In the genomic region with DNA sequence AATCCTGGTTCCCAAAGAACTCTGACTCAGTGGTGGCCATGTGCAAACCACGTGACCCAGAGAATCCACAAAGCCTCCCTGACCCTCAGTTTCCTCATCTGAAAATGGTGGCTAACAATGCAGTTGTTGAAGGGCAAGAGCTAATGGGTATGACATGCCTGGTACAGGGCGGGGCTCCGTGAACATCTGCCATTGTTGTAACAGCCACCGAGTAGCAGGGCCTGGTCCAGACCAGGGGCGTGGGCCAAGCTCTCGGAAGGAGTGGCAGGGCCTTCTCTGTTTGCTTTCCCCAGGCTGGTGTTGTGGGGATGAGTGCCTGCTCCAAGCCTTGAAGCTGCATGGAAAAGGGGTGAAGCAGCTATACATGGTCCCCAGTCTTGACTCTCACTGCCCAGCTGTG, we compare ENCODE assay signal across 15 cellular contexts. TPM values are rescaled to one million over a fixed set of nuclear protein-coding genes. Genes with fewer than 3 reads are reported as not detected.
DNase-seq lines count a peak whose midpoint lies in the region; ATAC-seq, FAIRE-seq and TF ChIP-seq lines count a peak whose summit lies in the region.
"Had no signal": no experiment of that assay in that cellular context is flagged by ENCODE, and none has a peak within 500 bp of the region (broad histone marks: within the 10 kb centered on the region; RNA-seq: fewer than 3 reads in every experiment).

No MANE protein-coding gene starts in this region.

- peaks cover 11% of the 10 kb centered on the region; the same call in 1 of the 2 replicates for H3K79me1 ChIP-seq in H1 (ENCODE audit: low read depth, low read length)

- no peak for TF ChIP-seq CTCF in H1 (IDR thresholded peaks at IDR 0.05; ENCODE audit: control extremely low read depth in 1 of 3, insufficient read depth in 1 of 3, low read depth in 1 of 3, low read length in 3 of 3)

- no peak overlapping the region for H3K4ac ChIP-seq in H1 (replicated peaks; ENCODE audit: insufficient read length, low read depth, low read length)

- no peaks in the 10 kb centered on the region for H3K9me3 ChIP-seq in H1 (ENCODE audit: insufficient read depth in 2 of 2, low read depth in 1 of 2, low read length in 1 of 2)
- no peaks in the 10 kb centered on the region for H3K9me3 ChIP-seq in skeletal muscle tissue (ENCODE audit: control insufficient read depth in 3 of 3, low read length in 3 of 3)
- H3K9me3 ChIP-seq: lower lobe of right lung, vagina had no signal

- no peak for TF ChIP-seq EP300 in H1 (IDR thresholded peaks at IDR 0.05; ENCODE audit: borderline replicate concordance in 1 of 2, low read depth in 2 of 2, low read length in 2 of 2)

- no peaks in the 10 kb centered on the region for H3K27me3 Mint-ChIP-seq in activated naive CD8-positive, alpha-beta T cell
- H3K27me3 Mint-ChIP-seq in activated naive CD8-positive, alpha-beta T cell treated with anti-CD3 and anti-CD28 coated beads, Interleukin-2, amount 50 U/mL, for 24 hours = no peaks in the 10 kb centered on the region

- no peaks in the 10 kb centered on the region for H3K9me3 Mint-ChIP-seq in activated naive CD8-positive, alpha-beta T cell (ENCODE audit: low read depth)
- H3K9me3 Mint-ChIP-seq in activated naive CD8-positive, alpha-beta T cell treated with anti-CD3 and anti-CD28 coated beads, Interleukin-2, amount 50 U/mL, for 24 hours = no peaks in the 10 kb centered on the region
- H3K9me3 Mint-ChIP-seq: neural crest cell had no signal

- H4K20me1 ChIP-seq in H1 (replicated peaks in 1 of 2; ENCODE audit: control insufficient read depth in 1 of 2, insufficient read depth in 2 of 2, low read length in 2 of 2) = peaks cover 0 to 14% of the 10 kb centered on the region in 2 experiments

- H2BK20ac ChIP-seq in H1 (ENCODE audit: low read length) = 0 out of 2 replicates have a peak overlapping the region, but pooled peaks have one; percentile 48

- WGBS in H1 (ENCODE audit: extremely low coverage in 1 of 2, insufficient coverage in 1 of 2, insufficient read length in 1 of 2, insufficient replicate concordance in 2 of 2, low coverage in 1 of 2, low lambda C conversion rate in 2 of 2, missing lambda C conversion rate in 1 of 2), 2 experiments = 84% methylated on average over 6 of the region's 6 CpGs; no CpG with 5 or more reads in 1 of the 2 experiments

- H3K27ac ChIP-seq in H1 (ENCODE audit: low read depth, low read length) = no peak overlapping the region
- H3K27ac ChIP-seq in skeletal muscle tissue (ENCODE audit: low read depth, low read length) = peak overlapping the region; percentile 31
- H3K27ac ChIP-seq: lower lobe of right lung, vagina had no signal

- no peak overlapping the region for H3K4me3 Mint-ChIP-seq in activated naive CD8-positive, alpha-beta T cell
- H3K4me3 Mint-ChIP-seq in activated naive CD8-positive, alpha-beta T cell treated with anti-CD3 and anti-CD28 coated beads, Interleukin-2, amount 50 U/mL, for 24 hours = no peak overlapping the region
- H3K4me3 Mint-ChIP-seq: neural crest cell had no signal

- H4K91ac ChIP-seq in H1 (replicated peaks; ENCODE audit: insufficient read length, low read length) = no peak overlapping the region

- no peak overlapping the region for H2BK120ac ChIP-seq in H1 (replicated peaks; ENCODE audit: low read depth, low read length)

- no peak overlapping the region for H4K5ac ChIP-seq in H1 (ENCODE audit: insufficient read length, low read depth, low read length)

- H3K36me3 ChIP-seq in H1 (ENCODE audit: control insufficient read depth in 2 of 4, insufficient read depth in 4 of 4, low read length in 3 of 4) = no peaks in the 10 kb centered on the region
- H3K36me3 ChIP-seq in skeletal muscle tissue (ENCODE audit: control insufficient read depth in 3 of 3, insufficient read depth in 3 of 3, low read length in 3 of 3) = peaks cover 2 to 6% (median 3%) of the 10 kb centered on the region in 3 donors
- H3K36me3 ChIP-seq: lower lobe of right lung, vagina had no signal

- CTCF ChIA-PET in H1 (lab: Charles Lee; ENCODE audit: partially characterized antibody) = interaction anchor here (1.2 to 63.8 kb wide), 8 partner anchors 9 to 760 kb away, joined by 3 to 1262 read pairs (median 8); a partner anchor contains a TSS

- H3K4me3 ChIP-seq in H1 (ENCODE audit: extremely low read depth in 1 of 4, insufficient read depth in 2 of 4, low read depth in 3 of 4, low read length in 4 of 4) = no peak overlapping the region
- no peak overlapping the region for H3K4me3 ChIP-seq in skeletal muscle tissue (ENCODE audit: low read length in 3 of 3)
- H3K4me3 ChIP-seq: lower lobe of right lung, vagina had no signal

- H3K4me2 ChIP-seq in H1 (ENCODE audit: insufficient read depth in 1 of 2, low read depth in 2 of 2, low read length in 2 of 2) = no peak overlapping the region

- no peak for DNase-seq in activated naive CD8-positive, alpha-beta T cell treated with anti-CD3 and anti-CD28 coated beads, Interleukin-2, amount 50 U/mL, for 24 hours
- peak; percentile 37 for DNase-seq in NCI-H69 (lab: John Stamatoyannopoulos, UW)
- no peak for DNase-seq in H1 (ENCODE audit: low read depth in 1 of 2, low spot score in 2 of 2)
- DNase-seq in NCI-H2081 treated with DMSO at 0.1 percent for 48 hours (lab: John Stamatoyannopoulos, UW) = no peak
- no peak for DNase-seq in NCI-H526 treated with DMSO at 0.1 percent for 48 hours (lab: John Stamatoyannopoulos, UW)
- DNase-seq: amygdala, Calu3, lower lobe of right lung, NCI-H226, SIG-M5 had no signal

- no peak for TF ChIP-seq POLR2A in H1 (IDR thresholded peaks at IDR 0.05; ENCODE audit: control extremely low read depth in 1 of 2, low read depth in 2 of 2, low read length in 2 of 2)

- 0 out of 2 replicates have a peak, but pooled peaks cover 1% of the 10 kb centered on the region for H3K23me2 ChIP-seq in H1 (ENCODE audit: low read depth, low read length)

- peak overlapping the region; percentile 23 for H3K27ac Mint-ChIP-seq in activated naive CD8-positive, alpha-beta T cell
- H3K27ac Mint-ChIP-seq in activated naive CD8-positive, alpha-beta T cell treated with anti-CD3 and anti-CD28 coated beads, Interleukin-2, amount 50 U/mL, for 24 hours = no peak overlapping the region

- H3K14ac ChIP-seq in H1 (ENCODE audit: insufficient read length) = no peak overlapping the region

- no peak overlapping the region for H2BK5ac ChIP-seq in H1 (ENCODE audit: low read depth, low read length)

- no peak overlapping the region for H2AK5ac ChIP-seq in H1 (ENCODE audit: low read depth, low read length)

- H3K27me3 ChIP-seq in H1 (replicated peaks in 1 of 4; ENCODE audit: control insufficient read depth in 3 of 4, extremely low read depth in 1 of 4, insufficient read depth in 3 of 4, low read length in 3 of 4) (no peaks in the 10 kb centered on the region), skeletal muscle tissue (ENCODE audit: control insufficient read depth in 3 of 3, insufficient read depth in 3 of 3, low read length in 3 of 3) (no peaks in the 10 kb centered on the region)
- H3K27me3 ChIP-seq: vagina had no signal

- POLR2A ChIA-PET in H1 (lab: Charles Lee; ENCODE audit: partially characterized antibody) = interaction anchor here (2.8 kb wide), 1 partner anchor 22 kb away, joined by 9 read pairs; no protein-coding TSS in a partner anchor

- H3K4me1 ChIP-seq in H1 (replicated peaks in 1 of 4; ENCODE audit: control insufficient read depth in 3 of 4, insufficient read depth in 4 of 4, low read length in 3 of 4) (peaks cover 2 to 14% (median 7%) of the 10 kb centered on the region in 4 experiments), skeletal muscle tissue (ENCODE audit: control insufficient read depth in 3 of 3, insufficient read depth in 3 of 3, low read length in 3 of 3) (peaks cover 36 to 88% (median 47%) of the 10 kb centered on the region in 3 donors)

- H3K23ac ChIP-seq in H1 (ENCODE audit: insufficient read length) = no peak overlapping the region

- no peak overlapping the region for H3K9ac ChIP-seq in H1 (replicated peaks in 1 of 4; ENCODE audit: extremely low read depth in 1 of 4, low read depth in 3 of 4, low read length in 3 of 4)
- no peak overlapping the region for H3K9ac ChIP-seq in skeletal muscle tissue (ENCODE audit: low read depth in 1 of 3, low read length in 3 of 3)

- peaks cover 0 to 40% of the 10 kb centered on the region in 2 experiments; a peak in 1 of 4 replicates for H3K79me2 ChIP-seq in H1 (ENCODE audit: control insufficient read depth in 1 of 2, insufficient read depth in 2 of 2, low read length in 2 of 2)

- no peak overlapping the region for H4K8ac ChIP-seq in H1 (ENCODE audit: extremely low read depth, insufficient read depth, low read length)

- no peak overlapping the region; the same call in 1 of the 2 replicates for H2BK15ac ChIP-seq in H1 (ENCODE audit: low read length)

- no peak for TF ChIP-seq RAD21 in H1 (IDR thresholded peaks at IDR 0.05 in 1 of 2, conservative IDR thresholded peaks at IDR 0.05 in 1 of 2; ENCODE audit: low read depth in 2 of 2, low read length in 2 of 2)

- no peak overlapping the region for H2BK12ac ChIP-seq in H1 (ENCODE audit: low read depth, low read length)

- H2AFZ ChIP-seq in H1 (ENCODE audit: low read length) = no peak overlapping the region

- no peak overlapping the region for H3K56ac ChIP-seq in H1 (replicated peaks; ENCODE audit: insufficient read length, low read depth, low read length)

- peaks cover 88% of the 10 kb centered on the region for H3K4me1 Mint-ChIP-seq in activated naive CD8-positive, alpha-beta T cell (ENCODE audit: low read depth)
- peaks cover 90% of the 10 kb centered on the region for H3K4me1 Mint-ChIP-seq in activated naive CD8-positive, alpha-beta T cell treated with anti-CD3 and anti-CD28 coated beads, Interleukin-2, amount 50 U/mL, for 24 hours

- no peak for ATAC-seq in activated naive CD8-positive, alpha-beta T cell treated with anti-CD3 and anti-CD28 coated beads, Interleukin-2, amount 50 U/mL, for 24 hours
- ATAC-seq in GM18517 (IDR thresholded peaks at IDR 0.05; ENCODE audit: unreplicated experiment) = no peak
- ATAC-seq: lower lobe of right lung had no signal

- H3K36me3 Mint-ChIP-seq in activated naive CD8-positive, alpha-beta T cell = no peaks in the 10 kb centered on the region
- H3K36me3 Mint-ChIP-seq in activated naive CD8-positive, alpha-beta T cell treated with anti-CD3 and anti-CD28 coated beads, Interleukin-2, amount 50 U/mL, for 24 hours (ENCODE audit: low read depth) = peaks cover 20% of the 10 kb centered on the region

- H3K18ac ChIP-seq in H1 (ENCODE audit: extremely low read depth, low read length) = no peak overlapping the region

- no peak for FAIRE-seq in H1 (lab: Jason Lieb, UNC)

RNA-seq across cellular contexts. Expression of a gene that starts 13.4 kb away (rescaled TPM):
- 52.7 and 65.4 TPM in 2 replicates for total RNA-seq in H1 (2021; fragmentation: NEBNext Ultra II Directional; extraction: Animal tissue kit (Norgen Biotek cat#: 25700))
- 87.9 and 99.8 TPM in 2 replicates for polyA plus RNA-seq in H1 (2011; rRNA removed)
- polyA plus RNA-seq in H1 (2011; cell fraction: cytosol; rRNA removed) = 82.8 TPM
- polyA plus RNA-seq in H1 (2011; cell fraction: nucleus; rRNA removed) = 79.2 TPM
- 48.0 to 63.0 TPM (median 59.2 TPM) in 4 replicates for polyA plus RNA-seq in H1 (2012, experiment 1 of 2)
- 82.4 TPM for polyA plus RNA-seq in H1 (2012, experiment 2 of 2)
- 39.1 TPM for polyA plus RNA-seq in H1 (2013, experiment 1 of 2)
- 40.2 TPM for polyA plus RNA-seq in H1 (2013, experiment 2 of 2)
- polyA minus RNA-seq in H1 (2011; rRNA and poly(A)+ RNA removed) = 77.9 and 129 TPM in 2 replicates
- 31.9 TPM for polyA minus RNA-seq in H1 (2011; cell fraction: cytosol; rRNA and poly(A)+ RNA removed)
- polyA minus RNA-seq in H1 (2011; cell fraction: nucleus; rRNA and poly(A)+ RNA removed) = 34.5 TPM
- 20.9 TPM for total RNA-seq in skeletal muscle tissue

RNA-seq across cellular contexts. Expression of a gene that starts 18.8 kb away (rescaled TPM):
- 1.9 and 3.1 TPM in 2 replicates for total RNA-seq in H1 (2021; fragmentation: NEBNext Ultra II Directional; extraction: Animal tissue kit (Norgen Biotek cat#: 25700))
- polyA plus RNA-seq in H1 (2011; rRNA removed) = 2.2 and 3.0 TPM in 2 replicates
- 1.0 TPM for polyA plus RNA-seq in H1 (2011; cell fraction: cytosol; rRNA removed)
- polyA plus RNA-seq in H1 (2011; cell fraction: nucleus; rRNA removed) = 1.6 TPM
- 1.4 to 2.6 TPM (median 1.8 TPM) in 4 replicates for polyA plus RNA-seq in H1 (2012, experiment 1 of 2)
- polyA plus RNA-seq in H1 (2012, experiment 2 of 2) = 1.7 TPM
- 1.7 TPM for polyA plus RNA-seq in H1 (2013, experiment 1 of 2)
- 1.7 TPM for polyA plus RNA-seq in H1 (2013, experiment 2 of 2)
- polyA minus RNA-seq in H1 (2011; rRNA and poly(A)+ RNA removed) = 1.8 TPM in 2 replicates
- polyA minus RNA-seq in H1 (2011; cell fraction: cytosol; rRNA and poly(A)+ RNA removed) = 1.6 TPM
- polyA minus RNA-seq in H1 (2011; cell fraction: nucleus; rRNA and poly(A)+ RNA removed) = 2.2 TPM
- total RNA-seq in skeletal muscle tissue = 4.7 TPM

RNA-seq across cellular contexts. Expression of a gene that starts 44.3 kb away (rescaled TPM):
- total RNA-seq in H1 (2021; fragmentation: NEBNext Ultra II Directional; extraction: Animal tissue kit (Norgen Biotek cat#: 25700)) = 4.6 and 5.0 TPM in 2 replicates
- 2.7 and 3.6 TPM in 2 replicates for polyA plus RNA-seq in H1 (2011; rRNA removed)
- polyA plus RNA-seq in H1 (2011; cell fraction: cytosol; rRNA removed) = 3.1 TPM
- 13.9 TPM for polyA plus RNA-seq in H1 (2011; cell fraction: nucleus; rRNA removed)
- polyA plus RNA-seq in H1 (2012, experiment 1 of 2) = 3.8 to 5.0 TPM (median 4.6 TPM) in 4 replicates
- 0.35 TPM for polyA plus RNA-seq in H1 (2012, experiment 2 of 2)
- polyA plus RNA-seq in H1 (2013, experiment 1 of 2) = 2.4 TPM
- polyA plus RNA-seq in H1 (2013, experiment 2 of 2) = 2.2 TPM
- polyA minus RNA-seq in H1 (2011; rRNA and poly(A)+ RNA removed) = 10.1 and 12.7 TPM in 2 replicates
- 3.2 TPM for polyA minus RNA-seq in H1 (2011; cell fraction: cytosol; rRNA and poly(A)+ RNA removed)
- 17.4 TPM for polyA minus RNA-seq in H1 (2011; cell fraction: nucleus; rRNA and poly(A)+ RNA removed)
- 0.52 TPM for total RNA-seq in skeletal muscle tissue
